8 cellular contexts compared by ENCODE assay signal in the genomic region with DNA sequence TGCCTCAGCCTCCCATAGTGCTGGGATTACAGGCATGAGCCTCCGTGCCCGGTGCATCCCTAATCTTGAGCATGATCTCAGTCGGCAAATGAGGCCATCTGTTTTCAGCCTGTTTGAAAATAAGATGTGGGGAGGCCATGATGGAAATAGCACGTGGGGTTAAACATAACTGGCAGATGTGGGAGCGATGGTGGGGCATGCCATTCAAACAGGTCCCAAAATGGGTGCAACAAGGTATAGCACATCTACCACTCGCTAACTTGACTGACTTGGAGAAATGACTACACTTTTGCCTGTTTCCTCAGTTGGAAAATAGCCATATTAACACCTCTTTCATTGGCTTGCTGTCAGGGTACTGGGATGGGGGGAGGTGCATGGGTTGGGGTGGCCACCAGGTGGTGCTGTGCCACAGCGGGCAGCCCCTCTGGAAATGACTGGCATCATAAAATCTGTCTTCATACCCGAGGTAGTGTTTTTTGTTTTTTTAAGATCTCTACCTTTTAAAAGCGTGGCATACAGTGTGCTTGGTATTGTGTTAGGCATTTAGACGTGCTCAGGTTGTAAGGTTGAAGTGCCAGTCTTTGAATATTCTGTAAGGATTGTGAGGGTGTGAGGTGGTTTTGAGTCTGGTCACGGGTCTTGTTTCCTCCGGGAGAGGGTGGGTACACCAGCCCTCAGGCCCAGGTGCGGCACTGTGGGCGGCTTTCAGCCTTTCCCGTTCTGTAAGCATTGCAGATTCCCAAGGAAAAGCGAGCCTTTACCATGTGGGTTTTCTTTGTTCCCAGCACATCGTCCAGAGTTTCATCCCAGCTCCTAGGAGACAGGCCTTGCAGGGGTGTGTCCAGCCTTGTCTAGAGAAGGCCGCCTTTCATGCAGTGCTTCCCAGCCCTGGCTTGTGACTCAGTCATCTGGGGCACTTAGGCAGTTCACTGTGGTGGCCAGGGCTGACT. TPM values are rescaled to one million over a fixed set of nuclear protein-coding genes. Genes with fewer than 3 reads are reported as not detected.
DNase-seq lines count a peak whose midpoint lies in the region; ATAC-seq and TF ChIP-seq lines count a peak whose summit lies in the region.

No MANE protein-coding gene starts in this region.

- H3K36me3 ChIP-seq in right lobe of liver: peaks cover 0 to 36% (median 13%) of the 10 kb centered on the region in 4 donors

- no peaks in the 10 kb centered on the region for H3K27me3 ChIP-seq in right lobe of liver

- TF ChIP-seq POLR2A in GM18526 (IDR thresholded peaks at IDR 0.05; ENCODE audit: extremely low read depth, insufficient read length) (peak; percentile 17), right lobe of liver (IDR thresholded peaks at IDR 0.05) (no peak)

- ATAC-seq in right lobe of liver: peak; percentile 40 to 55 (median 51)

- peaks cover 0 to 16% (median 7%) of the 10 kb centered on the region in 4 donors for H3K4me1 ChIP-seq in right lobe of liver

- DNase-seq in AG08395 (ENCODE audit: low spot score) (peak; percentile 88), NCI-H226 (peak; percentile 32), dedifferentiated amniotic fluid mesenchymal stem cell (ENCODE audit: extremely low spot score) (peak; percentile 19), right lobe of liver (peak in 2 of 3 donors; percentile 64 to 66), cerebellar nuclear complex (lab: John Stamatoyannopoulos, UW) (no peak)
- peak; percentile 62 to 69 for DNase-seq in activated CD4-positive, alpha-beta T cell treated with anti-CD3 and anti-CD28 coated beads, Interleukin-2, amount 50 U/mL, for 24 hours (ENCODE audit: low read depth in 1 of 2, low spot score in 1 of 2)
- DNase-seq in stimulated activated CD4-positive, alpha-beta T cell treated with anti-CD3 and anti-CD28 coated beads, TNF-alpha, amount 100 ng/mL, for 48 hours (ENCODE audit: low read depth in 3 of 3): peak; percentile 69 to 77 (median 69)

- no peaks in the 10 kb centered on the region for H3K9me3 ChIP-seq in right lobe of liver

- WGBS in right lobe of liver (ENCODE audit: insufficient coverage, low coverage, low lambda C conversion rate, missing lambda C conversion rate): 54% methylated on average over 15 of the region's 18 CpGs

- H3K4me3 ChIP-seq in right lobe of liver: no peak overlapping the region

- TF ChIP-seq CTCF in right lobe of liver (IDR thresholded peaks at IDR 0.05): peak; percentile 78 to 99 (median 94)

- H3K27ac ChIP-seq in right lobe of liver: no peak overlapping the region

- intact Hi-C loops in right lobe of liver (cut with DNase I): no loop called here

RNA-seq across cellular contexts. Expression of a gene that starts 2.9 kb away (rescaled TPM):
- 1 to 10 TPM in 3 of 6 experiments, under 1 TPM in 3; 0.60 to 1.8 (median 1.3) TPM for total RNA-seq in right lobe of liver

RNA-seq across cellular contexts. Expression of a gene that starts 7.0 kb away (rescaled TPM):
- total RNA-seq in right lobe of liver: 100 to 1,000 TPM; 161 to 313 (median 282) TPM

Comparison
In these comparisons a context has a peak if more than half of its experiments do, and no peak if none do; other contexts are left out.
1. DNase-seq: peak in AG08395 (single experiment), NCI-H226 (single experiment), activated CD4-positive, alpha-beta T cell treated with anti-CD3 and anti-CD28 coated beads, Interleukin-2, amount 50 U/mL, for 24 hours (2 of 2), dedifferentiated amniotic fluid mesenchymal stem cell (single experiment), right lobe of liver (2 of 3) and stimulated activated CD4-positive, alpha-beta T cell treated with anti-CD3 and anti-CD28 coated beads, TNF-alpha, amount 100 ng/mL, for 48 hours (3 of 3); none in cerebellar nuclear complex (0 of 2).